Comparison of ENCODE assay signal across 20 cellular contexts in genomic region chr4:111618908-111619307, GRCh38.
DNase-seq lines count a peak whose midpoint lies in the region; ATAC-seq and TF ChIP-seq lines count a peak whose summit lies in the region.
"Had no signal": no experiment of that assay in that cellular context is flagged by ENCODE, and none has a peak within 500 bp of the region (broad histone marks: within the 10 kb centered on the region; RNA-seq: fewer than 3 reads in every experiment).

No MANE protein-coding gene starts in this region.

- peaks cover 11% of the 10 kb centered on the region for H3K27me3 ChIP-seq in ACC112 (ENCODE audit: insufficient read depth, low read length)
- H3K27me3 ChIP-seq: Peyer's patch had no signal

- DNase-seq in M059J (ENCODE audit: low read depth) (peak; percentile 4), cardiac fibroblast (ENCODE audit: low read depth in 2 of 2) (peak; percentile 17 to 53), iPS-NIHi7 (ENCODE audit: extremely low spot score) (peak; percentile 9), nephron progenitor cell (no peak), middle frontal gyrus (ENCODE audit: extremely low spot score, low spot score) (no peak)
- no peak for DNase-seq in stimulated activated effector memory CD8-positive, alpha-beta T cell treated with anti-CD3 and anti-CD28 coated beads, Interleukin-12 subunit alpha, Interleukin-12 subunit beta, amount 100 ng/mL, for 72 hours (ENCODE audit: low spot score in 2 of 2)
- DNase-seq: AML-193, Caco-2, GDM1, HFFc6, Karpas-422, NCI-H1930, NCI-H2171, NCI-H82, Peyer's patch, SHP77 had no signal

- H3K4me3 Mint-ChIP-seq in nephron progenitor cell = no peak overlapping the region
- H3K4me3 Mint-ChIP-seq in stimulated activated effector memory CD8-positive, alpha-beta T cell treated with anti-CD3 and anti-CD28 coated beads, Interleukin-12 subunit alpha, Interleukin-12 subunit beta, amount 100 ng/mL, for 72 hours = no peak overlapping the region
- H3K4me3 Mint-ChIP-seq: GM23338, HFFc6 had no signal

- H3K36me3 ChIP-seq in ACC112 (ENCODE audit: insufficient read depth, low read length) = no peaks in the 10 kb centered on the region
- H3K36me3 ChIP-seq: Peyer's patch had no signal

- H2AFZ ChIP-seq in ACC112 (ENCODE audit: low read length, unreplicated experiment) = no peak overlapping the region

- no peaks in the 10 kb centered on the region for H3K4me1 ChIP-seq in ACC112 (ENCODE audit: control insufficient read depth, insufficient read depth, low read length, unreplicated experiment)
- H3K4me1 ChIP-seq: A549, Caco-2, Peyer's patch had no signal

- peaks cover 11% of the 10 kb centered on the region for H3K27me3 Mint-ChIP-seq in nephron progenitor cell (ENCODE audit: low read depth, poor library complexity)

- H3K9me3 Mint-ChIP-seq in nephron progenitor cell = peaks cover 11% of the 10 kb centered on the region
- H3K9me3 Mint-ChIP-seq in stimulated activated effector memory CD8-positive, alpha-beta T cell treated with anti-CD3 and anti-CD28 coated beads, Interleukin-12 subunit alpha, Interleukin-12 subunit beta, amount 100 ng/mL, for 72 hours = peaks cover 15% of the 10 kb centered on the region
- H3K9me3 Mint-ChIP-seq: HFFc6 had no signal

- TF ChIP-seq CTCF in cardiac fibroblast (IDR thresholded peaks at IDR 0.05; ENCODE audit: low read depth, low read length) (no peak), nephron progenitor cell (IDR thresholded peaks at IDR 0.05) (no peak)

- H3K27ac ChIP-seq in ACC112 (ENCODE audit: low read depth, low read length) = no peak overlapping the region
- H3K27ac ChIP-seq: A549, Peyer's patch had no signal

- H3K4me1 Mint-ChIP-seq in nephron progenitor cell = no peaks in the 10 kb centered on the region
- no peaks in the 10 kb centered on the region for H3K4me1 Mint-ChIP-seq in stimulated activated effector memory CD8-positive, alpha-beta T cell treated with anti-CD3 and anti-CD28 coated beads, Interleukin-12 subunit alpha, Interleukin-12 subunit beta, amount 100 ng/mL, for 72 hours
- H3K4me1 Mint-ChIP-seq: GM23338 had no signal

- H3K4me3 ChIP-seq in ACC112 (ENCODE audit: low read depth, low read length) (0 out of 2 replicates have a peak overlapping the region, but pooled peaks have one; percentile 5), cardiac fibroblast (replicated peaks in 1 of 2; ENCODE audit: low read depth in 2 of 2, low read length in 2 of 2) (no peak overlapping the region)
- H3K4me3 ChIP-seq: A549, GM23338, Peyer's patch had no signal

- no peak for ATAC-seq in stimulated activated effector memory CD8-positive, alpha-beta T cell treated with anti-CD3 and anti-CD28 coated beads, Interleukin-12 subunit alpha, Interleukin-12 subunit beta, amount 100 ng/mL, for 72 hours
- ATAC-seq in GM18498 (IDR thresholded peaks at IDR 0.05; ENCODE audit: unreplicated experiment) = no peak
- ATAC-seq: A549, GM23338 had no signal

- no peaks in the 10 kb centered on the region for H3K79me2 ChIP-seq in ACC112 (ENCODE audit: control insufficient read depth, insufficient read depth, low read length, unreplicated experiment)

- H3K36me3 Mint-ChIP-seq in nephron progenitor cell (ENCODE audit: low read depth) = no peaks in the 10 kb centered on the region
- no peaks in the 10 kb centered on the region for H3K36me3 Mint-ChIP-seq in stimulated activated effector memory CD8-positive, alpha-beta T cell treated with anti-CD3 and anti-CD28 coated beads, Interleukin-12 subunit alpha, Interleukin-12 subunit beta, amount 100 ng/mL, for 72 hours

- H3K27ac Mint-ChIP-seq in nephron progenitor cell = no peak overlapping the region
- H3K27ac Mint-ChIP-seq in stimulated activated effector memory CD8-positive, alpha-beta T cell treated with anti-CD3 and anti-CD28 coated beads, Interleukin-12 subunit alpha, Interleukin-12 subunit beta, amount 100 ng/mL, for 72 hours = no peak overlapping the region
- H3K27ac Mint-ChIP-seq: GM23338, HFFc6 had no signal

Comparison
In these comparisons a context has a peak if more than half of its experiments do, and no peak if none do; other contexts are left out.
1. DNase-seq: peak in M059J (single experiment), cardiac fibroblast (2 of 2) and iPS-NIHi7 (single experiment); none in nephron progenitor cell (single experiment), stimulated activated effector memory CD8-positive, alpha-beta T cell treated with anti-CD3 and anti-CD28 coated beads, Interleukin-12 subunit alpha, Interleukin-12 subunit beta, amount 100 ng/mL, for 72 hours (0 of 2) and middle frontal gyrus (single experiment).